In the genomic region with DNA sequence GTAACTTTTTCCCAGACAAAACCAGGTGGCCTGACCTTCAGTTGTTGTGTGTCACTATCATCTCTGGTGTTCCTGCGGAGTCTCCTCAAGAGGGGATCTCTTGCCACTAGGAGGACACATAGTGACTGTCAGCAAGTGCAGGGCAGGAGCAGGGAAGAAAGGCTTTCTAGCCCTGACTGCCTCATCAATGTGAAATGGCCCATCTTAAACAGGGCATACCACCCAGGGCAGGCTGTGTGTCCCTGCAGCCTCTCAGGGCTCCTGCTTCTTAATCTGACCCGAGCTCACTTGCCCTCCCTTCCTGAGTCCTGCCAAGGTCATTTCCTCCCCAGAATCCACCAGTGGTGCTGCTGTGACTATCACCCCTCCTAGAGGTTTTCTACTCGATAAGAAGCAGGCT, we compare ENCODE assay signal across 12 cellular contexts.
"Had no signal": no experiment of that assay in that cellular context is flagged by ENCODE, and none has a peak within 500 bp of the region (broad histone marks: within the 10 kb centered on the region; RNA-seq: fewer than 3 reads in every experiment).

No MANE protein-coding gene starts in this region.

- H3K27me3 ChIP-seq: ascending aorta, vagina had no signal

- H3K27ac Mint-ChIP-seq: activated CD4-positive, alpha-beta memory T cell treated with anti-CD3 and anti-CD28 coated beads, Interleukin-2, amount 10 ng/mL, durations not matched to agents 7 days and 5 days; activated CD4-positive, alpha-beta T cell treated with anti-CD3 and anti-CD28 coated beads for 36 hours; activated naive CD8-positive, alpha-beta T cell treated with anti-CD3 and anti-CD28 coated beads, Interleukin-2, amount 10 ng/mL, durations not matched to agents 7 days and 5 days; neural progenitor cell had no signal

- H3K27ac ChIP-seq: ascending aorta, neural progenitor cell, tibial artery, vagina, VCaP had no signal

- H3K36me3 ChIP-seq: ascending aorta, neural progenitor cell, tibial artery, vagina had no signal

- H3K4me1 Mint-ChIP-seq: activated CD4-positive, alpha-beta memory T cell treated with anti-CD3 and anti-CD28 coated beads, Interleukin-2, amount 10 ng/mL, durations not matched to agents 7 days and 5 days; activated CD4-positive, alpha-beta T cell treated with anti-CD3 and anti-CD28 coated beads for 36 hours; activated naive CD8-positive, alpha-beta T cell treated with anti-CD3 and anti-CD28 coated beads, Interleukin-2, amount 10 ng/mL, durations not matched to agents 7 days and 5 days had no signal

- H3K4me3 ChIP-seq: ascending aorta, neural progenitor cell, tibial artery, vagina had no signal

- H3K9me3 ChIP-seq: ascending aorta, tibial artery, vagina had no signal

- ATAC-seq: activated CD4-positive, alpha-beta T cell treated with anti-CD3 and anti-CD28 coated beads for 36 hours; left cardiac atrium had no signal

- DNase-seq: activated CD4-positive, alpha-beta memory T cell treated with anti-CD3 and anti-CD28 coated beads, Interleukin-2, amount 10 ng/mL, durations not matched to agents 7 days and 5 days; activated CD4-positive, alpha-beta T cell treated with anti-CD3 and anti-CD28 coated beads for 36 hours; activated naive CD8-positive, alpha-beta T cell treated with anti-CD3 and anti-CD28 coated beads, Interleukin-2, amount 10 ng/mL, durations not matched to agents 7 days and 5 days; foreskin melanocyte; left cardiac atrium; retina; small intestine; tibial artery had no signal

- H3K4me1 ChIP-seq: ascending aorta, tibial artery, vagina had no signal

- H3K4me3 Mint-ChIP-seq: activated CD4-positive, alpha-beta memory T cell treated with anti-CD3 and anti-CD28 coated beads, Interleukin-2, amount 10 ng/mL, durations not matched to agents 7 days and 5 days; activated CD4-positive, alpha-beta T cell treated with anti-CD3 and anti-CD28 coated beads for 36 hours; activated naive CD8-positive, alpha-beta T cell treated with anti-CD3 and anti-CD28 coated beads, Interleukin-2, amount 10 ng/mL, durations not matched to agents 7 days and 5 days; neural progenitor cell had no signal

- H3K9me3 Mint-ChIP-seq: activated CD4-positive, alpha-beta memory T cell treated with anti-CD3 and anti-CD28 coated beads, Interleukin-2, amount 10 ng/mL, durations not matched to agents 7 days and 5 days; activated naive CD8-positive, alpha-beta T cell treated with anti-CD3 and anti-CD28 coated beads, Interleukin-2, amount 10 ng/mL, durations not matched to agents 7 days and 5 days had no signal

- H3K36me3 Mint-ChIP-seq: activated naive CD8-positive, alpha-beta T cell treated with anti-CD3 and anti-CD28 coated beads, Interleukin-2, amount 10 ng/mL, durations not matched to agents 7 days and 5 days; neural progenitor cell had no signal
